ENCODE assay signal across 1 cellular context in genomic region chr17:64635647-64636305, GRCh38.
TF ChIP-seq lines count a peak whose summit lies in the region.

No MANE protein-coding gene starts in this region.

TF ChIP-seq in HCT116, 20 proteins besides CTCF, POLR2A, EP300 and RAD21 (continued from another document):
- no peak for TF ChIP-seq REST (IDR thresholded peaks at IDR 0.05; ENCODE audit: low read depth)
- no peak for TF ChIP-seq SIN3A (IDR thresholded peaks at IDR 0.05; ENCODE audit: low read depth)
- no peak for TF ChIP-seq ZBTB33 (IDR thresholded peaks at IDR 0.05; ENCODE audit: extremely low read depth, insufficient replicate concordance, low read length)
